Comparison of ENCODE assay signal across 26 cellular contexts in genomic region chr7:117785431-117785830, GRCh38.
"Had no signal": no experiment of that assay in that cellular context is flagged by ENCODE, and none has a peak within 500 bp of the region (broad histone marks: within the 10 kb centered on the region; RNA-seq: fewer than 3 reads in every experiment).

No MANE protein-coding gene starts in this region.

- H3K4me3 ChIP-seq: coronary artery, dorsolateral prefrontal cortex, esophagus squamous epithelium, gastrocnemius medialis, heart right ventricle, left lung, lower lobe of right lung, mucosa of descending colon had no signal

- H3K9me3 ChIP-seq: esophagus squamous epithelium, gastrocnemius medialis, heart right ventricle, left lung, lower lobe of right lung, mucosa of descending colon had no signal

- H3K4me1 ChIP-seq: gastrocnemius medialis, left lung, lower lobe of right lung had no signal

- DNase-seq: dermis blood vessel endothelial cell; dorsolateral prefrontal cortex; effector CD4-positive, alpha-beta T cell; effector memory CD8-positive, alpha-beta T cell; endodermal cell; erythroblast; esophagus squamous epithelium; foreskin fibroblast; foreskin melanocyte; gastrocnemius medialis; glutamatergic neuron; head of caudate nucleus; heart right ventricle; hippocampal formation; left cardiac atrium; left lung; left ventricle myocardium superior; lower lobe of right lung; mesenchymal stem cell; mucosa of descending colon; naive B cell; naive thymus-derived CD8-positive, alpha-beta T cell had no signal

- H3K27me3 ChIP-seq: dorsolateral prefrontal cortex, esophagus squamous epithelium, gastrocnemius medialis, heart right ventricle, left lung had no signal

- H3K27ac ChIP-seq: coronary artery, dorsolateral prefrontal cortex, epithelial cell of prostate, esophagus squamous epithelium, gastrocnemius medialis, heart right ventricle, left lung, lower lobe of right lung had no signal

- FAIRE-seq: endometrium, keratinocyte had no signal

- H3K36me3 ChIP-seq: gastrocnemius medialis, heart right ventricle, left lung, lower lobe of right lung had no signal
